Comparison of ENCODE assay signal across 13 cellular contexts in genomic region chr2:177676636-177677035, GRCh38.
A peak's percentile ranks its signal among the peaks of the same experiment; 100 is the strongest.
DNase-seq lines count a peak whose midpoint lies in the region; ATAC-seq and TF ChIP-seq lines count a peak whose summit lies in the region.
"Had no signal": no experiment of that assay in that cellular context is flagged by ENCODE, and none has a peak within 500 bp of the region (broad histone marks: within the 10 kb centered on the region; RNA-seq: fewer than 3 reads in every experiment).

No MANE protein-coding gene starts in this region.

- H3K27me3 ChIP-seq in Loucy (ENCODE audit: insufficient read depth, low read length, poor library complexity, severe bottlenecking), result no peaks in the 10 kb centered on the region
- no peaks in the 10 kb centered on the region for H3K27me3 ChIP-seq in mesendoderm (ENCODE audit: insufficient read depth, low read length, poor library complexity)

- ATAC-seq in left ventricle myocardium superior, result no peak
- ATAC-seq: CD8-positive, alpha-beta T cell; GM23338 had no signal

- no peaks in the 10 kb centered on the region for H3K9me3 ChIP-seq in Loucy (ENCODE audit: insufficient read depth, low read depth, low read length)
- H3K9me3 ChIP-seq: Caco-2, HAP-1 had no signal

- H4K5ac ChIP-seq in mesendoderm (ENCODE audit: low read length), result no peak overlapping the region

- intact Hi-C loops in left ventricle myocardium superior (cut with micrococcal nuclease), result no loop called here

- DNase-seq in mesendoderm, result no peak
- no peak for DNase-seq in progenitor cell of endocrine pancreas (ENCODE audit: low spot score, unreplicated experiment)
- no peak for DNase-seq in CD1c-positive myeloid dendritic cell (ENCODE audit: extremely low spot score)
- DNase-seq in NOMO-1 treated with dmso at 0.1 percent for 144 hours (lab: John Stamatoyannopoulos, UW; ENCODE audit: unreplicated experiment), result no peak
- no peak for DNase-seq in left ventricle myocardium superior
- DNase-seq: Caco-2; CD4-positive, CD25-positive, alpha-beta regulatory T cell; CD8-positive, alpha-beta T cell; DMS153; DND-41 had no signal

- no peak overlapping the region for H3K4ac ChIP-seq in mesendoderm (ENCODE audit: low read depth, low read length)

- peak overlapping the region; percentile 70; the same call in 1 of the 2 replicates for H2AFZ ChIP-seq in Loucy (ENCODE audit: low read length)
- H2AFZ ChIP-seq: GM23338 had no signal

- H4K8ac ChIP-seq in mesendoderm (ENCODE audit: low read depth, low read length), result no peak overlapping the region

- no peaks in the 10 kb centered on the region for H3K27me3 Mint-ChIP-seq in progenitor cell of endocrine pancreas
- H3K27me3 Mint-ChIP-seq: CD4-positive, CD25-positive, alpha-beta regulatory T cell had no signal

- H3K4me3 ChIP-seq in Loucy (ENCODE audit: low read length, poor library complexity, severe bottlenecking) (no peak overlapping the region), mesendoderm (ENCODE audit: low read length) (no peak overlapping the region)
- H3K4me3 ChIP-seq: GM23338, HAP-1 had no signal

- H2BK120ac ChIP-seq in mesendoderm (ENCODE audit: low read depth, low read length), result no peak overlapping the region

- H3K27ac Mint-ChIP-seq in progenitor cell of endocrine pancreas, result peak overlapping the region; percentile 78
- H3K27ac Mint-ChIP-seq: CD8-positive, alpha-beta T cell; GM23338 had no signal

- H3K4me1 Mint-ChIP-seq in progenitor cell of endocrine pancreas (ENCODE audit: low read depth), result peaks cover 29% of the 10 kb centered on the region
- H3K4me1 Mint-ChIP-seq: CD4-positive, CD25-positive, alpha-beta regulatory T cell had no signal

- H3K79me2 ChIP-seq in Loucy (ENCODE audit: insufficient read depth, low read length), result no peaks in the 10 kb centered on the region
- H3K79me2 ChIP-seq in mesendoderm (ENCODE audit: control insufficient read depth, insufficient read depth, low read length), result no peaks in the 10 kb centered on the region

- peak overlapping the region; percentile 4 for H3K56ac ChIP-seq in mesendoderm (ENCODE audit: low read length)

- H3K9me2 ChIP-seq in Loucy (replicated peaks; ENCODE audit: low read depth, low read length), result no peaks in the 10 kb centered on the region

- no peak overlapping the region for H2BK5ac ChIP-seq in mesendoderm (ENCODE audit: low read length)

- H3K9ac ChIP-seq in Loucy (ENCODE audit: low read depth, low read length, poor library complexity, severe bottlenecking) (no peak overlapping the region), mesendoderm (ENCODE audit: low read length) (no peak overlapping the region)

- peaks cover 53% of the 10 kb centered on the region for H3K4me1 ChIP-seq in Loucy (ENCODE audit: insufficient read depth, low read length, poor library complexity, severe bottlenecking)
- peaks cover 7% of the 10 kb centered on the region for H3K4me1 ChIP-seq in mesendoderm (ENCODE audit: control insufficient read depth, low read depth, low read length)
- H3K4me1 ChIP-seq: Caco-2 had no signal

- no peaks in the 10 kb centered on the region for H3K9me3 Mint-ChIP-seq in progenitor cell of endocrine pancreas (ENCODE audit: low read depth)
- H3K9me3 Mint-ChIP-seq: CD4-positive, CD25-positive, alpha-beta regulatory T cell; CD8-positive, alpha-beta T cell; GM23338 had no signal

- no peaks in the 10 kb centered on the region for H3K79me1 ChIP-seq in mesendoderm (ENCODE audit: low read length)

- H3K23ac ChIP-seq in mesendoderm (ENCODE audit: low read length), result no peak overlapping the region

- no peak for TF ChIP-seq CTCF in Loucy (conservative IDR thresholded peaks at IDR 0.05; ENCODE audit: low read length)
- TF ChIP-seq CTCF in progenitor cell of endocrine pancreas (IDR thresholded peaks at IDR 0.05; ENCODE audit: unreplicated experiment), result no peak

- H3K36me3 Mint-ChIP-seq in progenitor cell of endocrine pancreas (ENCODE audit: insufficient read depth), result peaks cover 23% of the 10 kb centered on the region
- H3K36me3 Mint-ChIP-seq: CD4-positive, CD25-positive, alpha-beta regulatory T cell; CD8-positive, alpha-beta T cell had no signal

- no peak overlapping the region for H2BK15ac ChIP-seq in mesendoderm (replicated peaks; ENCODE audit: low read depth)

- no peak overlapping the region for H2AK5ac ChIP-seq in mesendoderm (ENCODE audit: low read length)

- no peaks in the 10 kb centered on the region for H4K20me1 ChIP-seq in Loucy (ENCODE audit: insufficient read depth, low read length, poor library complexity, severe bottlenecking)

- no CpG with 5 or more reads among the region's 3 CpGs for WGBS in mesendoderm (ENCODE audit: extremely low coverage, insufficient coverage, low lambda C conversion rate)

- H3K4me3 Mint-ChIP-seq in progenitor cell of endocrine pancreas (ENCODE audit: low read depth), result no peak overlapping the region
- H3K4me3 Mint-ChIP-seq: CD4-positive, CD25-positive, alpha-beta regulatory T cell; CD8-positive, alpha-beta T cell; GM23338 had no signal

- H3K4me2 ChIP-seq in Loucy (ENCODE audit: low read depth, low read length, poor library complexity, severe bottlenecking) (no peak overlapping the region), mesendoderm (ENCODE audit: low read length) (no peak overlapping the region)
- H3K4me2 ChIP-seq: GM23338 had no signal

- H3K27ac ChIP-seq in mesendoderm (ENCODE audit: low read depth, low read length), result no peak overlapping the region

- H3K36me3 ChIP-seq in Loucy (ENCODE audit: insufficient read depth, low read length) (no peaks in the 10 kb centered on the region), mesendoderm (ENCODE audit: control insufficient read depth, insufficient read depth, low read length) (no peaks in the 10 kb centered on the region)
- H3K36me3 ChIP-seq: HAP-1 had no signal

- no peaks in the 10 kb centered on the region for H3F3A ChIP-seq in Loucy (ENCODE audit: low read depth)

- no peak overlapping the region for H3K18ac ChIP-seq in mesendoderm (ENCODE audit: low read length)
